Comparison of ENCODE assay signal across 9 cellular contexts in the genomic region with DNA sequence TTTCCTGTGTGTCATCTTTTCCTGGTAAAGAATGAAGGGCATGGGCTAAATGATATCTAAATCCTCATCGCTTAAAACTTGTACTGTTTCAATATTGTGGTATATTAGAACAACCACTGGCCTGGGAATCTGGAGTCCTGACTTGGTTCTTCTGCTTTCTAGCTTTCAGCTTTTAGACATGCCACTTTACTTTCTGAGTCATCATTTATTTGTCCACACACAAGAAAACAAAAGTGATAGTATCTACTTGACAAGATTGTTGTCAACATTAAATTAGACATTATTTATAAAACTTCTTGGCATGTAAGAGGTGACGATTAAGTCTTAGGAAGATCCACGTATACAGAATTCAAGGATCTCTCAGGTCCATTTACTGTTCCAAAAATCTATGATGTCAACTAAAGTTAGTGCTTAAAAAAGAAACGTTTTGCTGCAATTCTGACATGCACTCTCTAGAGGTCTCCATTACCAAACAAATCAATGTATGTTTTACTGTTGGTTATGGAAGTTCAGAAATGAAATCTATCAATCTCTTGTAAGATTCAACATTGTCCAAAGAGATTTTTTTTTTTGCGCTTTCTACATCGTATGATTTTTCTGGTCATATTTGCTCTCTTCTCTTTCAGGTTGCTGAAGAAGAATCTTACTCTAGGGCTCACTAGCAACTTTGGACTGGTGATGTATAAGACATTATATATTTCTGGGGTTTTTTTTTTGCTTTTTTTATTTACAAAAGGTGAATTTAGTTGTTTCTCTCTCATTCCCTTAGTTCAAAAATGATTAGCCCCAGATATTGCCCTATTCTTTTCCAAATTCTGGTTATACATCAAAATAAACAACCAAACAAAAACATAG. TPM values are rescaled to one million over a fixed set of nuclear protein-coding genes. Genes with fewer than 3 reads are reported as not detected.
DNase-seq lines count a peak whose midpoint lies in the region; ATAC-seq, FAIRE-seq and TF ChIP-seq lines count a peak whose summit lies in the region.
"Had no signal": no experiment of that assay in that cellular context is flagged by ENCODE, and none has a peak within 500 bp of the region (broad histone marks: within the 10 kb centered on the region; RNA-seq: fewer than 3 reads in every experiment).

No MANE protein-coding gene starts in this region.

- TF ChIP-seq CTCF in fibroblast of mammary gland (conservative IDR thresholded peaks at IDR 0.05; ENCODE audit: control insufficient read depth, insufficient read depth, low read depth, low read length) (peak; percentile 51), gastroesophageal sphincter (IDR thresholded peaks at IDR 0.05) (peak in 1 of 4 experiments; percentile 31)

- peaks cover 19% of the 10 kb centered on the region for H3K27me3 ChIP-seq in gastroesophageal sphincter

- no peak for TF ChIP-seq POLR2A in gastroesophageal sphincter (IDR thresholded peaks at IDR 0.05)

- no peak for TF ChIP-seq EP300 in gastroesophageal sphincter (IDR thresholded peaks at IDR 0.05)

- no peaks in the 10 kb centered on the region for H3K36me3 ChIP-seq in gastroesophageal sphincter
- H3K36me3 ChIP-seq: transverse colon had no signal

- no peaks in the 10 kb centered on the region for H3K9me3 ChIP-seq in gastroesophageal sphincter
- H3K9me3 ChIP-seq: transverse colon had no signal

- peak; percentile 34 for ATAC-seq in GM18868 (IDR thresholded peaks at IDR 0.05; ENCODE audit: unreplicated experiment)
- ATAC-seq in gastroesophageal sphincter, result no peak

- DNase-seq in NCI-H774 (lab: John Stamatoyannopoulos, UW) (peak; percentile 17), fibroblast of mammary gland (ENCODE audit: low read depth) (peak; percentile 43), NCI-H128 (lab: John Stamatoyannopoulos, UW; ENCODE audit: unreplicated experiment) (no peak)
- DNase-seq in stimulated activated CD8-positive, alpha-beta memory T cell treated with anti-CD3 and anti-CD28 coated beads, Interleukin-4, amount 100 ng/mL, for 48 hours, result no peak
- no peak for DNase-seq in activated naive CD4-positive, alpha-beta T cell treated with anti-CD3 and anti-CD28 coated beads, Interleukin-2, amount 50 U/mL, for 16 hours
- DNase-seq: transverse colon had no signal

- H3K4me3 ChIP-seq in fibroblast of mammary gland (ENCODE audit: control insufficient read depth, low read depth, low read length) (no peak overlapping the region), gastroesophageal sphincter (no peak overlapping the region)
- H3K4me3 ChIP-seq: transverse colon had no signal

- H3K4me1 ChIP-seq in gastroesophageal sphincter, result no peaks in the 10 kb centered on the region
- H3K4me1 ChIP-seq: transverse colon had no signal

- WGBS in gastroesophageal sphincter (ENCODE audit: low coverage in 1 of 2), 2 donors, result 49% methylated on average over 6 of the region's 6 CpGs

- peak; percentile 97 for FAIRE-seq in A204.1 (lab: Jason Lieb, UNC)

- no peak overlapping the region for H3K27ac ChIP-seq in gastroesophageal sphincter
- H3K27ac ChIP-seq: transverse colon had no signal

RNA-seq across cellular contexts. Expression of a gene that starts 53.6 kb away (rescaled TPM):
- 10 to 100 TPM in 3 of 4 donors, 1 to 10 TPM in 1; 7.6 to 23.8 (median 18.2) TPM for total RNA-seq in gastroesophageal sphincter

Comparison
In these comparisons a context has a peak if more than half of its experiments do, and no peak if none do; other contexts are left out.
1. DNase-seq: peak in NCI-H774 (single experiment) and fibroblast of mammary gland (single experiment); none in stimulated activated CD8-positive, alpha-beta memory T cell treated with anti-CD3 and anti-CD28 coated beads, Interleukin-4, amount 100 ng/mL, for 48 hours (single experiment), activated naive CD4-positive, alpha-beta T cell treated with anti-CD3 and anti-CD28 coated beads, Interleukin-2, amount 50 U/mL, for 16 hours (single experiment) and NCI-H128 (single experiment).